28 cellular contexts compared by ENCODE assay signal in genomic region chr14:95379634-95380033, GRCh38.
"Had no signal": no experiment of that assay in that cellular context is flagged by ENCODE, and none has a peak within 500 bp of the region (broad histone marks: within the 10 kb centered on the region; RNA-seq: fewer than 3 reads in every experiment).

No MANE protein-coding gene starts in this region.

- H3K4me3 Mint-ChIP-seq: memory B cell; naive B cell; natural killer cell treated with Interleukin-12 subunit alpha and Interleukin-12 subunit beta and Interleukin-15 and Interleukin-18, amount 100 ng/mL, for 72 hours; neural crest cell; stimulated activated memory B cell treated with anti-CD40 and anti-IgM and Interleukin-4, amounts not matched to agents 10 μg/mL and 1 μg/mL and 100 μg/mL, for 72 hours had no signal

- H3K27ac ChIP-seq: coronary artery, esophagus squamous epithelium, neutrophil, parathyroid adenoma, right atrium auricular region, spleen, thoracic aorta, tibial nerve, upper lobe of left lung had no signal

- H3K79me2 ChIP-seq: parathyroid adenoma had no signal

- H3K4me1 ChIP-seq: esophagus squamous epithelium, parathyroid adenoma, right atrium auricular region, spleen, tibial nerve, upper lobe of left lung had no signal

- H3K9ac ChIP-seq: parathyroid adenoma had no signal

- H3K36me3 Mint-ChIP-seq: stimulated activated memory B cell treated with anti-CD40 and anti-IgM and Interleukin-4, amounts not matched to agents 10 μg/mL and 1 μg/mL and 100 μg/mL, for 72 hours had no signal

- H3K36me3 ChIP-seq: esophagus squamous epithelium, neutrophil, right atrium auricular region, spleen, thoracic aorta, tibial nerve, upper lobe of left lung had no signal

- H3K27ac Mint-ChIP-seq: memory B cell; natural killer cell treated with Interleukin-12 subunit alpha and Interleukin-12 subunit beta and Interleukin-15 and Interleukin-18, amount 100 ng/mL, for 72 hours; progenitor cell of endocrine pancreas; stimulated activated memory B cell treated with anti-CD40 and anti-IgM and Interleukin-4, amounts not matched to agents 10 μg/mL and 1 μg/mL and 100 μg/mL, for 72 hours had no signal

- DNase-seq: effector memory CD4-positive, alpha-beta T cell; erythroblast; esophagus squamous epithelium; foreskin melanocyte; left ventricle myocardium superior; mucosa of descending colon; naive B cell; spleen; stimulated activated CD4-positive, alpha-beta T cell treated with anti-CD3 and anti-CD28 coated beads, Interleukin-4, amount 100 ng/mL, for 4 hours; stimulated activated naive CD8-positive, alpha-beta T cell treated with anti-CD3 and anti-CD28 coated beads, Interleukin-15, Interleukin-2, amounts not matched to agents 100 U/mL and 50 U/mL, for 24 hours; substantia nigra; upper lobe of left lung had no signal

- ATAC-seq: left ventricle myocardium superior; mucosa of descending colon; natural killer cell treated with Interleukin-12 subunit alpha and Interleukin-12 subunit beta and Interleukin-15 and Interleukin-18, amount 100 ng/mL, for 72 hours; sciatic nerve; stimulated activated memory B cell treated with anti-CD40 and anti-IgM and Interleukin-4, amounts not matched to agents 10 μg/mL and 1 μg/mL and 100 μg/mL, for 72 hours; stimulated activated naive CD8-positive, alpha-beta T cell treated with anti-CD3 and anti-CD28 coated beads, Interleukin-15, Interleukin-2, amounts not matched to agents 100 U/mL and 50 U/mL, for 24 hours had no signal

- H3K4me3 ChIP-seq: coronary artery, esophagus squamous epithelium, lung, mucosa of descending colon, right atrium auricular region, spleen, thoracic aorta, tibial nerve, upper lobe of left lung had no signal

- H3K27me3 ChIP-seq: right atrium auricular region, tibial nerve, upper lobe of left lung had no signal

- FAIRE-seq: endometrium, keratinocyte, urothelium cell line had no signal

- H3K4me1 Mint-ChIP-seq: memory B cell; stimulated activated memory B cell treated with anti-CD40 and anti-IgM and Interleukin-4, amounts not matched to agents 10 μg/mL and 1 μg/mL and 100 μg/mL, for 72 hours had no signal

- H2AFZ ChIP-seq: parathyroid adenoma had no signal
